ENCODE assay signal across 35 cellular contexts in the genomic region with DNA sequence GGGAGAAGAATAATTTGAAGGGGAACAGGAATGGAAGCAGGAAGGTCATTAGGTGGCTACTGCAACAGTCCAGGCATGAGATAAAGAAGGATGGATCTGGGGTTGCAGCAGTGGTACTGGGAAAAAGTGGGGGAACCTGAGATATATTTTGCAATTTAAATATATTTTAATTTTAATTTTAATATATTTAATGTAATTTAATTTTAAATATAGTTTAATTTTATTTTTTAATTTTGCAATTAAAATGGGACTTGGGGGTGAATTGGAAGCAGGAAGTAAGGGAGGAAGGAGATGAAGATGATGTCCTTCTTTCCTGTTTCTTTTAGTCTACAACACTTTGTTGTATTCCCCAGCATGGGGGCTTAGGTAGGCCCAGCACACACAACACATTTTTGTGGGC.
"Had no signal": no experiment of that assay in that cellular context is flagged by ENCODE, and none has a peak within 500 bp of the region (broad histone marks: within the 10 kb centered on the region; RNA-seq: fewer than 3 reads in every experiment).

No MANE protein-coding gene starts in this region.

- H3K9me3 ChIP-seq: MG63 had no signal

- H3K9ac ChIP-seq: KMS-11 had no signal

- H3K27ac ChIP-seq: KMS-11 had no signal

- H3K27me3 ChIP-seq: MG63 had no signal

- H3K36me3 ChIP-seq: MG63 had no signal

- H3K4me2 ChIP-seq: KMS-11 had no signal

- H3K4me3 ChIP-seq: MG63 had no signal

- DNase-seq: Karpas-422, Kasumi-1, KG1, MG63, MM.1S, MV-4-11, NCI-H1048, NCI-H1092, NCI-H1092 treated with DMSO at 0.1 percent for 48 hours, NCI-H1105, NCI-H1105 treated with DMSO at 0.1 percent for 48 hours, NCI-H1417, NCI-H1417 treated with DMSO at 0.1 percent for 48 hours, NCI-H1436, NCI-H1436 treated with DMSO at 0.1 percent for 48 hours, NCI-H146, NCI-H1694, NCI-H1694 treated with DMSO at 0.1 percent for 48 hours, NCI-H187, NCI-H187 treated with DMSO at 0.1 percent for 48 hours, NCI-H1930, NCI-H2029, NCI-H2029 treated with DMSO at 0.1 percent for 48 hours, NCI-H2081, NCI-H2081 treated with DMSO at 0.1 percent for 48 hours, NCI-H2107, NCI-H2171, NCI-H2171 treated with DMSO at 0.1 percent for 48 hours, NCI-H2227 treated with DMSO at 0.1 percent for 48 hours, NCI-H226, NCI-H345, NCI-H446, NCI-H446 treated with DMSO at 0.1 percent for 48 hours, NCI-H510A had no signal
